ENCODE assay signal across 1 cellular context in the genomic region with DNA sequence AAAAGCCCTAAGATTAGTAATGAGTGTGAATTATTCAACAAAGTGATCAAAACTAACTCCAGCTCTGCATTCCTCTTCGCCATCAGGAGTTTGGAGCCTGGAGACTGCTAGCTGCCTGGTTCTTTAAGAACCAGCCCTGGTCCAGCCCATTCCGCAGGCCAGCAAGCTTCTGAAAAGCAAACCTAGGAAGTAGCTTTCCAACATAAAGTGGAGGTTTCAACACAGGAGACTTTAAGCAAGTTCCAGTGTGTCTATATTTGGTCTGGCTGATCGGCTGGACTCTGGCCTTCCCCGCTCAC.
TF ChIP-seq lines count a peak whose summit lies in the region.
"Not testable (repeated sequence)": the region's sequence is repeated elsewhere in the genome, so short reads cannot be mapped to it uniquely, and the experiment has no call there.

No MANE protein-coding gene starts in this region.

TF ChIP-seq in HepG2, 621 proteins besides CTCF, POLR2A, EP300 and RAD21:
- TF ChIP-seq NFKBIZ (CRISPR knock-in tag; IDR thresholded peaks at IDR 0.05), result 0 out of 2 replicates have a peak, but pooled peaks have one; percentile 10
- 0 out of 2 replicates have a peak, but pooled peaks have one; percentile 20 for TF ChIP-seq ARID3A (IDR thresholded peaks at IDR 0.05; ENCODE audit: low read depth, low read length)
- TF ChIP-seq NCOR1 (IDR thresholded peaks at IDR 0.05; ENCODE audit: borderline replicate concordance, low read length), result peak; percentile 61; the same call in 1 of the 2 replicates
- TF ChIP-seq ZNF629 (CRISPR knock-in tag; conservative IDR thresholded peaks at IDR 0.05), result peak; percentile 94
- TF ChIP-seq SRF (IDR thresholded peaks at IDR 0.05; ENCODE audit: low read depth, low read length), result peak; percentile 86
- peak; percentile 32 for TF ChIP-seq XRCC5 (optimal IDR thresholded peaks at IDR 0.05; ENCODE audit: low read length)
- TF ChIP-seq ZNF205 (CRISPR knock-in tag; IDR thresholded peaks at IDR 0.05), result peak; percentile 43; the same call in 1 of the 2 replicates
- TF ChIP-seq SOX5 (CRISPR knock-in tag; IDR thresholded peaks at IDR 0.05; ENCODE audit: borderline replicate concordance), result peak; percentile 34; the same call in 1 of the 2 replicates
- TF ChIP-seq ZNF501 (CRISPR knock-in tag; IDR thresholded peaks at IDR 0.05), result peak; percentile 14; the same call in 1 of the 2 replicates
- TF ChIP-seq FOXJ3 (CRISPR knock-in tag; IDR thresholded peaks at IDR 0.05; ENCODE audit: borderline replicate concordance), result peak; percentile 26; the same call in 1 of the 2 replicates
- peak; percentile 30; the same call in 1 of the 2 replicates for TF ChIP-seq PPARG (CRISPR knock-in tag; conservative IDR thresholded peaks at IDR 0.05)
- TF ChIP-seq SOX6 (IDR thresholded peaks at IDR 0.05), result not testable (repeated sequence)
- 0 out of 2 replicates have a peak, but pooled peaks have one; percentile 21 for TF ChIP-seq SOX6 (CRISPR knock-in tag; IDR thresholded peaks at IDR 0.05)
- peak; percentile 63 for TF ChIP-seq CEBPG (CRISPR knock-in tag; IDR thresholded peaks at IDR 0.05)
- TF ChIP-seq KMT2B (CRISPR knock-in tag; IDR thresholded peaks at IDR 0.05), result 0 out of 2 replicates have a peak, but pooled peaks have one; percentile 50
- peak; percentile 69 for TF ChIP-seq ELF1 (CRISPR knock-in tag; IDR thresholded peaks at IDR 0.05)
- TF ChIP-seq DRAP1 (CRISPR knock-in tag; IDR thresholded peaks at IDR 0.05), result peak; percentile 79
- TF ChIP-seq KLF6 (CRISPR knock-in tag; IDR thresholded peaks at IDR 0.05), result 0 out of 2 replicates have a peak, but pooled peaks have one; percentile 8
- TF ChIP-seq CEBPB (IDR thresholded peaks at IDR 0.05; ENCODE audit: borderline replicate concordance, low read depth, low read length), result 0 out of 2 replicates have a peak, but pooled peaks have one; percentile 63
